ENCODE assay signal across 11 cellular contexts in the genomic region with DNA sequence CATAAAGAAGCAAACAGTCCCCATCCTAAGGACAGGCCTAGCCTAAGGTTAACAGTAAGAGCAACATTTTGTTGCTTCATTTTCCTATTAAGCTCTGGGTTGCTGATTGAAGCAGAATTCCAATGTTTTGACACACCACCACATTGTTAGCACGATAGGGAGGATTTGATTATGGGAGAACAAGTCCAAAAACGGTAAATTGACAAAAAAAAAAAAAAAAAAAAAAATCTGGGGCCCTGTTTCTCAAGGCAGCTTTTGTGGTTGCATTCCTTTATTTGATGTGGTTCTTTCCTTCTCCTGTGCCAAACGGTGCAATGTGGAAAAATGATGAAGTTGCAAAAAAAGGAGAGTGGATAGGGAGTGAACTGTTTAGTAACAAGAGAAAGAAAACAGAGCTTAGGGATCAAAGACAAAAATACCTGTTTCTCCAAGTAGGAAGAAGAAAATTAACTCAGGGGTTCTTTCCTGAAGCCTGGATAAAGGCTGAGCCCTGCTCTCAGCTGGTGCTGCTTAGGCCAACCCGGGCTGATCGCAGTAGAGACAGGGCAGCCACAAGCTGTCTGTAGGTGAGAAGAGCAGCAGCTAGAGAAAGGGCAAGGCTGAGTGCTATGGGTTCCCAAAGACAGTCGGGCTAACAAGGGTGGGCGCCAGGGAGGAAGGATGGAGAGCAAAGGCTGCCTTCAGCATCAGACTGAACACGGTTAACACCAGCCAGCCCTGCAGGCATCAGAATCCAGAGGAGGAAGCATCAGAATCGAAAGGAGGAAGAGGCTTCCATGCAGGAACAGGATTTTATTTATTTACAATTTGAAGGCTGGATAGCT.
DNase-seq lines count a peak whose midpoint lies in the region; ATAC-seq and TF ChIP-seq lines count a peak whose summit lies in the region.
"Had no signal": no experiment of that assay in that cellular context is flagged by ENCODE, and none has a peak within 500 bp of the region (broad histone marks: within the 10 kb centered on the region; RNA-seq: fewer than 3 reads in every experiment).

No MANE protein-coding gene starts in this region.

- CTCF ChIA-PET in activated naive CD4-positive, alpha-beta T cell treated with anti-CD3 and anti-CD28 coated beads for 36 hours (lab: Charles Lee) = interaction anchor here (1.0 kb wide), 1 partner anchor 19 kb away, joined by 3 read pairs; no protein-coding TSS in a partner anchor

- no peak for TF ChIP-seq CTCF in gastroesophageal sphincter (IDR thresholded peaks at IDR 0.05)

- H3K9me3 Mint-ChIP-seq in activated naive CD8-positive, alpha-beta T cell treated with anti-CD3 and anti-CD28 coated beads, Interleukin-2, amount 50 U/mL, for 24 hours = no peaks in the 10 kb centered on the region
- H3K9me3 Mint-ChIP-seq in stimulated activated effector memory CD8-positive, alpha-beta T cell treated with anti-CD3 and anti-CD28 coated beads, Interleukin-12 subunit alpha, Interleukin-12 subunit beta, amount 100 ng/mL, for 72 hours = no peaks in the 10 kb centered on the region
- H3K9me3 Mint-ChIP-seq in activated naive CD4-positive, alpha-beta T cell treated with anti-CD3 and anti-CD28 coated beads for 36 hours = no peaks in the 10 kb centered on the region
- H3K9me3 Mint-ChIP-seq in T-helper 2 cell treated with Interferon-gamma antibody and Interleukin-4, amounts not matched to agents 5 μg/mL and 100 μg/mL, for 36 hours = no peaks in the 10 kb centered on the region

- DNase-seq in GM04503 (ENCODE audit: low read depth) (peak; percentile 95), C1 segment of cervical spinal cord (lab: John Stamatoyannopoulos, UW) (no peak)
- DNase-seq in activated naive CD8-positive, alpha-beta T cell treated with anti-CD3 and anti-CD28 coated beads, Interleukin-2, amount 50 U/mL, for 24 hours = no peak
- DNase-seq in stimulated activated effector memory CD8-positive, alpha-beta T cell treated with anti-CD3 and anti-CD28 coated beads, Interleukin-12 subunit alpha, Interleukin-12 subunit beta, amount 100 ng/mL, for 72 hours (ENCODE audit: low spot score in 2 of 2) = no peak
- DNase-seq in activated naive CD4-positive, alpha-beta T cell treated with anti-CD3 and anti-CD28 coated beads for 36 hours = no peak
- no peak for DNase-seq in T-helper 2 cell treated with Interferon-gamma antibody and Interleukin-4, amounts not matched to agents 5 μg/mL and 100 μg/mL, for 36 hours (ENCODE audit: low spot score)
- DNase-seq: kidney; NCI-H146; stimulated activated CD4-positive, alpha-beta T cell treated with anti-CD3 and anti-CD28 coated beads, Interleukin-2, amount 100 ng/mL, for 48 hours had no signal

- H3K36me3 Mint-ChIP-seq in activated naive CD8-positive, alpha-beta T cell treated with anti-CD3 and anti-CD28 coated beads, Interleukin-2, amount 50 U/mL, for 24 hours (ENCODE audit: low read depth) = peaks cover 2% of the 10 kb centered on the region
- no peaks in the 10 kb centered on the region for H3K36me3 Mint-ChIP-seq in stimulated activated effector memory CD8-positive, alpha-beta T cell treated with anti-CD3 and anti-CD28 coated beads, Interleukin-12 subunit alpha, Interleukin-12 subunit beta, amount 100 ng/mL, for 72 hours
- H3K36me3 Mint-ChIP-seq in activated naive CD4-positive, alpha-beta T cell treated with anti-CD3 and anti-CD28 coated beads for 36 hours (ENCODE audit: low read depth) = no peaks in the 10 kb centered on the region
- no peaks in the 10 kb centered on the region for H3K36me3 Mint-ChIP-seq in T-helper 2 cell treated with Interferon-gamma antibody and Interleukin-4, amounts not matched to agents 5 μg/mL and 100 μg/mL, for 36 hours (ENCODE audit: low read depth)

- H3K27ac Mint-ChIP-seq in activated naive CD8-positive, alpha-beta T cell treated with anti-CD3 and anti-CD28 coated beads, Interleukin-2, amount 50 U/mL, for 24 hours = no peak overlapping the region
- peak overlapping the region; percentile 63 for H3K27ac Mint-ChIP-seq in stimulated activated effector memory CD8-positive, alpha-beta T cell treated with anti-CD3 and anti-CD28 coated beads, Interleukin-12 subunit alpha, Interleukin-12 subunit beta, amount 100 ng/mL, for 72 hours
- H3K27ac Mint-ChIP-seq in activated naive CD4-positive, alpha-beta T cell treated with anti-CD3 and anti-CD28 coated beads for 36 hours = no peak overlapping the region
- H3K27ac Mint-ChIP-seq in T-helper 2 cell treated with Interferon-gamma antibody and Interleukin-4, amounts not matched to agents 5 μg/mL and 100 μg/mL, for 36 hours = no peak overlapping the region

- H3K4me3 ChIP-seq in gastroesophageal sphincter = no peak overlapping the region

- no peaks in the 10 kb centered on the region for H3K27me3 ChIP-seq in gastroesophageal sphincter

- H3K4me1 Mint-ChIP-seq in activated naive CD8-positive, alpha-beta T cell treated with anti-CD3 and anti-CD28 coated beads, Interleukin-2, amount 50 U/mL, for 24 hours = peaks cover 2% of the 10 kb centered on the region
- H3K4me1 Mint-ChIP-seq in stimulated activated effector memory CD8-positive, alpha-beta T cell treated with anti-CD3 and anti-CD28 coated beads, Interleukin-12 subunit alpha, Interleukin-12 subunit beta, amount 100 ng/mL, for 72 hours = peaks cover 27% of the 10 kb centered on the region
- peaks cover 8% of the 10 kb centered on the region for H3K4me1 Mint-ChIP-seq in activated naive CD4-positive, alpha-beta T cell treated with anti-CD3 and anti-CD28 coated beads for 36 hours (ENCODE audit: low read depth)
- H3K4me1 Mint-ChIP-seq in T-helper 2 cell treated with Interferon-gamma antibody and Interleukin-4, amounts not matched to agents 5 μg/mL and 100 μg/mL, for 36 hours (ENCODE audit: low read depth) = peaks cover 13% of the 10 kb centered on the region

- no peaks in the 10 kb centered on the region for H3K27me3 Mint-ChIP-seq in activated naive CD8-positive, alpha-beta T cell treated with anti-CD3 and anti-CD28 coated beads, Interleukin-2, amount 50 U/mL, for 24 hours
- H3K27me3 Mint-ChIP-seq in activated naive CD4-positive, alpha-beta T cell treated with anti-CD3 and anti-CD28 coated beads for 36 hours (ENCODE audit: low read depth) = no peaks in the 10 kb centered on the region
- no peaks in the 10 kb centered on the region for H3K27me3 Mint-ChIP-seq in T-helper 2 cell treated with Interferon-gamma antibody and Interleukin-4, amounts not matched to agents 5 μg/mL and 100 μg/mL, for 36 hours (ENCODE audit: low read depth)

- TF ChIP-seq EP300 in gastroesophageal sphincter (IDR thresholded peaks at IDR 0.05) = no peak

- no peaks in the 10 kb centered on the region for H3K36me3 ChIP-seq in gastroesophageal sphincter

- H3K4me3 Mint-ChIP-seq in activated naive CD8-positive, alpha-beta T cell treated with anti-CD3 and anti-CD28 coated beads, Interleukin-2, amount 50 U/mL, for 24 hours = no peak overlapping the region
- H3K4me3 Mint-ChIP-seq in stimulated activated effector memory CD8-positive, alpha-beta T cell treated with anti-CD3 and anti-CD28 coated beads, Interleukin-12 subunit alpha, Interleukin-12 subunit beta, amount 100 ng/mL, for 72 hours = no peak overlapping the region
- no peak overlapping the region for H3K4me3 Mint-ChIP-seq in activated naive CD4-positive, alpha-beta T cell treated with anti-CD3 and anti-CD28 coated beads for 36 hours
- H3K4me3 Mint-ChIP-seq in T-helper 2 cell treated with Interferon-gamma antibody and Interleukin-4, amounts not matched to agents 5 μg/mL and 100 μg/mL, for 36 hours = no peak overlapping the region

- H3K9me3 ChIP-seq in gastroesophageal sphincter = no peaks in the 10 kb centered on the region

- peak; percentile 40 for ATAC-seq in activated naive CD8-positive, alpha-beta T cell treated with anti-CD3 and anti-CD28 coated beads, Interleukin-2, amount 50 U/mL, for 24 hours
- ATAC-seq in gastroesophageal sphincter (peak; percentile 28), GM18867 (IDR thresholded peaks at IDR 0.05; ENCODE audit: unreplicated experiment) (no peak)
- no peak for ATAC-seq in stimulated activated effector memory CD8-positive, alpha-beta T cell treated with anti-CD3 and anti-CD28 coated beads, Interleukin-12 subunit alpha, Interleukin-12 subunit beta, amount 100 ng/mL, for 72 hours

- no peak for TF ChIP-seq POLR2A in gastroesophageal sphincter (IDR thresholded peaks at IDR 0.05)

- intact Hi-C loops in activated naive CD4-positive, alpha-beta T cell treated with anti-CD3 and anti-CD28 coated beads for 36 hours (cut with micrococcal nuclease) = no loop called here

- H3K27ac ChIP-seq in gastroesophageal sphincter = peak overlapping the region in 1 of 4 donors; percentile 33

- H3K4me1 ChIP-seq in gastroesophageal sphincter = peaks cover 0 to 17% (median 0%) of the 10 kb centered on the region in 3 donors

- 32 to 68% methylated on average over 4 to 8 of the region's 9 CpGs for WGBS in gastroesophageal sphincter (ENCODE audit: low coverage in 1 of 2), 2 donors

Comparison
In these comparisons a context has a peak if more than half of its experiments do, and no peak if none do; other contexts are left out.
1. ATAC-seq: peak in activated naive CD8-positive, alpha-beta T cell treated with anti-CD3 and anti-CD28 coated beads, Interleukin-2, amount 50 U/mL, for 24 hours (single experiment) and gastroesophageal sphincter (single experiment); none in stimulated activated effector memory CD8-positive, alpha-beta T cell treated with anti-CD3 and anti-CD28 coated beads, Interleukin-12 subunit alpha, Interleukin-12 subunit beta, amount 100 ng/mL, for 72 hours (single experiment) and GM18867 (single experiment).